Comparison of ENCODE assay signal across 1 cellular context in the genomic region with DNA sequence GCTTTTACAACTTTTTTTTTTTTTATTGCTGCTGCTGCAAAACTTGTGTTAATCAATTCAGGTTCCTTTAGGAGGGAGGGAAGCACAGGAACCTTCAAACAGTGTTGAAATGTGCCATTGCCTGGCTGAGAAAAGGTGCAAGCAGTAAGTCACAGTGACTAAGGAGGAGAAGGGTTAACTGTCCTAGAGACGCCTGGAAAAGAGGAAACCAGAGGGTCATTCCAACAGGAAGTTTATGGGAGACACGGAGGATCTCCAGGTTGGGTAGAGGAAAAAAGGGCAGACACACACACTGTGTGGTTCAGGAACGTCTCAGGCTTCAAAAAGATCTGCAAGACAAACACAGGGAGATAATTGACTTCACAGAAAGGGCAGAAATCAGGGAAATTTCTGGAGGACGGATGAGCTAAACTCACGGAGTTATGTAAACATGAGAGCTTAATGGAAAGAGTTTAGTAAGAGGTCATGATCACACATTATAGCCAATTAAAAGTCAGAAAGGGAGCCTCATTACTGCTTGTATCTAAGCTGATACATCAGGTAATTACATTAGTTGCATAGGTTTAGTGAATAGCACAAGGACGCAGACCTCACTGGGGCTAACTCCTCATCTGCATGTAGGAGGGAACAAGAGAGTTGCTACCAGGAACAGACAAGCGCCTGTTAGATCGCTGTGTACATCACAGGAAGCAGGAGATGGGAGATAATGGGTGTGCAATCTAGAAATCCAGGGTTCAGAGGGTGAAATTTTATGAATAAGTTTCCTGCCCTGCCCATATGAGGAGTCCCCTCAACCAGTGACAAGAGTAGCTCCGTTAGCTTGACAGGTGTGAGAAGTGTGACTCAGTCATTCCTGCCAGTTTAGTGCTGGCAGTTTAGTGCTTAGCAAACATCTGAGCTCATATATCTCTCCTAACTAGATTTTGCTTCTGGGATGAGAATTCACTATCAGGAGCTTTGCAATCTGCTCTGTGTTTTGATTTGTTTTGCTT.
TF ChIP-seq lines count a peak whose summit lies in the region.

No MANE protein-coding gene starts in this region.

TF ChIP-seq in H1, 55 proteins besides CTCF, POLR2A, EP300 and RAD21:
- TF ChIP-seq, protein P1, sequence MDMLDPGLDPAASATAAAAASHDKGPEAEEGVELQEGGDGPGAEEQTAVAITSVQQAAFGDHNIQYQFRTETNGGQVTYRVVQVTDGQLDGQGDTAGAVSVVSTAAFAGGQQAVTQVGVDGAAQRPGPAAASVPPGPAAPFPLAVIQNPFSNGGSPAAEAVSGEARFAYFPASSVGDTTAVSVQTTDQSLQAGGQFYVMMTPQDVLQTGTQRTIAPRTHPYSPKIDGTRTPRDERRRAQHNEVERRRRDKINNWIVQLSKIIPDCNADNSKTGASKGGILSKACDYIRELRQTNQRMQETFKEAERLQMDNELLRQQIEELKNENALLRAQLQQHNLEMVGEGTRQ (IDR thresholded peaks at IDR 0.05; ENCODE audit: low read length), result no peak
- no peak for TF ChIP-seq SAP30 (IDR thresholded peaks at IDR 0.05; ENCODE audit: insufficient read depth, insufficient replicate concordance, low read length)
- TF ChIP-seq CTBP2 (IDR thresholded peaks at IDR 0.05; ENCODE audit: borderline replicate concordance, insufficient read depth, insufficient read length, low read length), result no peak
- no peak for TF ChIP-seq GTF2F1 (IDR thresholded peaks at IDR 0.05; ENCODE audit: borderline replicate concordance, low read depth, low read length)
- no peak for TF ChIP-seq ZNF274 (IDR thresholded peaks at IDR 0.05; ENCODE audit: borderline replicate concordance, extremely low read depth, low read length)
- no peak for TF ChIP-seq FOSL1 (IDR thresholded peaks at IDR 0.05; ENCODE audit: insufficient read depth, low read depth, low read length)
- TF ChIP-seq, protein P2, sequence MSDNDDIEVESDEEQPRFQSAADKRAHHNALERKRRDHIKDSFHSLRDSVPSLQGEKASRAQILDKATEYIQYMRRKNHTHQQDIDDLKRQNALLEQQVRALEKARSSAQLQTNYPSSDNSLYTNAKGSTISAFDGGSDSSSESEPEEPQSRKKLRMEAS (IDR thresholded peaks at IDR 0.05), result no peak
- no peak for TF ChIP-seq EZH2 (IDR thresholded peaks at IDR 0.05; ENCODE audit: low read depth, low read length, severe bottlenecking)
- no peak for TF ChIP-seq NRF1 (IDR thresholded peaks at IDR 0.05; ENCODE audit: low read depth, low read length)
